16 cellular contexts compared by ENCODE assay signal in genomic region chr10:96842896-96843723, GRCh38. TPM values are rescaled to one million over a fixed set of nuclear protein-coding genes. Genes with fewer than 3 reads are reported as not detected.
DNase-seq lines count a peak whose midpoint lies in the region; ATAC-seq and TF ChIP-seq lines count a peak whose summit lies in the region.
"Had no signal": no experiment of that assay in that cellular context is flagged by ENCODE, and none has a peak within 500 bp of the region (broad histone marks: within the 10 kb centered on the region; RNA-seq: fewer than 3 reads in every experiment).

No MANE protein-coding gene starts in this region.

- DNase-seq in ELF-1 (ENCODE audit: low read depth, low spot score) (peak; percentile 42), T-helper 17 cell (no peak), iris pigment epithelial cell (ENCODE audit: low read depth) (peak; percentile 43), nephron progenitor cell (no peak), NCI-H748 (lab: John Stamatoyannopoulos, UW; ENCODE audit: unreplicated experiment) (no peak)
- DNase-seq in activated T-cell treated with anti-CD3 and anti-CD28 coated beads, Interleukin-2, amount 50 U/mL, for 24 hours: no peak
- DNase-seq: activated CD4-positive, alpha-beta T cell treated with anti-CD3 and anti-CD28 coated beads, Interleukin-2, amount 50 U/mL, for 48 hours; activated T-cell treated with anti-CD3 and anti-CD28 coated beads, Interleukin-2, amount 50 U/mL, for 1 hour; foreskin fibroblast; KG1; NCI-H1092 treated with DMSO at 0.1 percent for 48 hours; nucleus accumbens; stimulated activated CD4-positive, alpha-beta T cell treated with anti-CD3 and anti-CD28 coated beads, Interleukin-2, amount 100 ng/mL, for 48 hours had no signal

- H3K9me3 ChIP-seq in T-helper 17 cell (ENCODE audit: control insufficient read depth, low read length, poor library complexity, severe bottlenecking): no peaks in the 10 kb centered on the region

- H3K27me3 Mint-ChIP-seq in T-helper 17 cell (no peaks in the 10 kb centered on the region), nephron progenitor cell (ENCODE audit: low read depth, poor library complexity) (no peaks in the 10 kb centered on the region)
- H3K27me3 Mint-ChIP-seq in activated T-cell treated with anti-CD3 and anti-CD28 coated beads, Interleukin-2, amount 50 U/mL, for 24 hours: no peaks in the 10 kb centered on the region
- H3K27me3 Mint-ChIP-seq: central memory CD8-positive, alpha-beta T cell had no signal

- H3K36me3 Mint-ChIP-seq in T-helper 17 cell (ENCODE audit: low read depth): no peaks in the 10 kb centered on the region
- peaks cover 52% of the 10 kb centered on the region for H3K36me3 Mint-ChIP-seq in nephron progenitor cell (ENCODE audit: low read depth)
- peaks cover 9% of the 10 kb centered on the region for H3K36me3 Mint-ChIP-seq in activated T-cell treated with anti-CD3 and anti-CD28 coated beads, Interleukin-2, amount 50 U/mL, for 24 hours (ENCODE audit: low read depth)

- ATAC-seq in T-helper 17 cell (no peak), HG02938 (IDR thresholded peaks at IDR 0.05; ENCODE audit: unreplicated experiment) (no peak), GM18517 (IDR thresholded peaks at IDR 0.05; ENCODE audit: unreplicated experiment) (no peak)

- no peak for TF ChIP-seq CTCF in nephron progenitor cell (IDR thresholded peaks at IDR 0.05)

- peaks cover 15% of the 10 kb centered on the region for H3K9me3 Mint-ChIP-seq in nephron progenitor cell
- H3K9me3 Mint-ChIP-seq in activated T-cell treated with anti-CD3 and anti-CD28 coated beads, Interleukin-2, amount 50 U/mL, for 24 hours: no peaks in the 10 kb centered on the region
- H3K9me3 Mint-ChIP-seq: central memory CD8-positive, alpha-beta T cell had no signal

- H3K27ac Mint-ChIP-seq in T-helper 17 cell (peak overlapping the region; percentile 54), nephron progenitor cell (peak overlapping the region; percentile 52)
- H3K27ac Mint-ChIP-seq in activated T-cell treated with anti-CD3 and anti-CD28 coated beads, Interleukin-2, amount 50 U/mL, for 24 hours: no peak overlapping the region

- peak overlapping the region; percentile 25 for H3K4me3 Mint-ChIP-seq in T-helper 17 cell
- no peak overlapping the region for H3K4me3 Mint-ChIP-seq in nephron progenitor cell
- H3K4me3 Mint-ChIP-seq in activated T-cell treated with anti-CD3 and anti-CD28 coated beads, Interleukin-2, amount 50 U/mL, for 24 hours: no peak overlapping the region
- H3K4me3 Mint-ChIP-seq: central memory CD8-positive, alpha-beta T cell had no signal

- H3K4me1 Mint-ChIP-seq in T-helper 17 cell (peaks cover 45% of the 10 kb centered on the region), nephron progenitor cell (peaks cover 7% of the 10 kb centered on the region)
- peaks cover 68% of the 10 kb centered on the region for H3K4me1 Mint-ChIP-seq in activated T-cell treated with anti-CD3 and anti-CD28 coated beads, Interleukin-2, amount 50 U/mL, for 24 hours (ENCODE audit: low read depth)

RNA-seq across cellular contexts. Expression of gene LCOR, which starts 11.0 kb away (rescaled TPM):
- total RNA-seq in T-helper 17 cell: 10 to 100 TPM; 50.5 to 63.0 TPM

Comparison
In these comparisons a context has a peak if more than half of its experiments do, and no peak if none do; other contexts are left out.
1. DNase-seq: peak in ELF-1 (single experiment) and iris pigment epithelial cell (single experiment); none in T-helper 17 cell (0 of 3), nephron progenitor cell (single experiment), NCI-H748 (single experiment) and activated T-cell treated with anti-CD3 and anti-CD28 coated beads, Interleukin-2, amount 50 U/mL, for 24 hours (single experiment).